In genomic region chrX:33211356-33212254, GRCh38 we compare ENCODE assay signal across 9 cellular contexts. TPM values are rescaled to one million over a fixed set of nuclear protein-coding genes. Genes with fewer than 3 reads are reported as not detected.
A peak's percentile ranks its signal among the peaks of the same experiment; 100 is the strongest.
DNase-seq lines count a peak whose midpoint lies in the region; ATAC-seq, FAIRE-seq and TF ChIP-seq lines count a peak whose summit lies in the region.
"Had no signal": no experiment of that assay in that cellular context is flagged by ENCODE, and none has a peak within 500 bp of the region (broad histone marks: within the 10 kb centered on the region; RNA-seq: fewer than 3 reads in every experiment).

Gene DMD (minus strand): TSS chrX:33211549. CDS start chrX:33211312, 237 bp downstream.

- peak within 1 kb of the TSS; percentile 40 to 70 for H3K27ac ChIP-seq in breast epithelium
- peak within 1 kb of the TSS in 1 of 2 donors; percentile 53 for H3K27ac ChIP-seq in kidney (ENCODE audit: low read depth in 2 of 2, low read length in 2 of 2)

- peak; percentile 35 for TF ChIP-seq POLR2A in breast epithelium (IDR thresholded peaks at IDR 0.05)

- H3K36me3 ChIP-seq in ES-I3 (ENCODE audit: insufficient read depth, low read length) = no peaks in the 10 kb centered on the region
- H3K36me3 ChIP-seq in breast epithelium = no peaks in the 10 kb centered on the region
- no peaks in the 10 kb centered on the region for H3K36me3 ChIP-seq in kidney (ENCODE audit: control insufficient read depth in 1 of 2, insufficient read depth in 2 of 2, low read length in 2 of 2)

- ATAC-seq in GM21528 (IDR thresholded peaks at IDR 0.05; ENCODE audit: low FRiP score, unreplicated experiment) (no peak), HG03196 (IDR thresholded peaks at IDR 0.05; ENCODE audit: unreplicated experiment) (no peak)

- intact Hi-C loops in breast epithelium (cut with DNase I; ENCODE audit: low total_unique reads) = no loop called here
- intact Hi-C loops in kidney (cut with DNase I) = no loop called here

- peak in 1 of 2 donors; percentile 75 for DNase-seq in breast epithelium (ENCODE audit: low spot score in 2 of 2)
- DNase-seq in kidney = peak; percentile 39
- DNase-seq in renal cortical epithelial cell (ENCODE audit: low read depth) = peak; percentile 0
- no peak for DNase-seq in GM03348 (ENCODE audit: low spot score)
- no peak for DNase-seq in NK-92 (lab: John Stamatoyannopoulos, UW; ENCODE audit: unreplicated experiment)
- DNase-seq: NCI-H345 had no signal

- 0 out of 2 replicates have a peak, but pooled peaks cover 11% of the 10 kb centered on the region for H3K4me1 ChIP-seq in ES-I3 (ENCODE audit: insufficient read depth, low read length)
- H3K4me1 ChIP-seq in breast epithelium = no peaks in the 10 kb centered on the region
- H3K4me1 ChIP-seq in kidney (ENCODE audit: control insufficient read depth in 1 of 2, insufficient read depth in 1 of 2, low read depth in 1 of 2, low read length in 2 of 2) = no peaks in the 10 kb centered on the region

- no peak for TF ChIP-seq CTCF in breast epithelium (IDR thresholded peaks at IDR 0.05)
- TF ChIP-seq CTCF in kidney (IDR thresholded peaks at IDR 0.05; ENCODE audit: borderline replicate concordance, extremely low read depth, insufficient read depth) = no peak

- H3K27me3 ChIP-seq in breast epithelium = peaks cover 0 to 7% of the 10 kb centered on the region in 2 donors

- peak within 1 kb of the TSS; percentile 68 for H3K9ac ChIP-seq in ES-I3 (ENCODE audit: low read depth, low read length)
- H3K9ac ChIP-seq in kidney (ENCODE audit: low read length in 2 of 2) = no peak within 1 kb of the TSS

- H3K4me3 ChIP-seq in breast epithelium = peak within 1 kb of the TSS; percentile 24 to 57 (median 43)
- peak within 1 kb of the TSS in 1 of 2 donors; percentile 43 for H3K4me3 ChIP-seq in kidney (ENCODE audit: low read length in 2 of 2)

- FAIRE-seq in kidney (lab: Jason Lieb, UNC) = peak; percentile 60

- H3K9me3 ChIP-seq in ES-I3 (ENCODE audit: control insufficient read depth, insufficient read depth, low read length) = no peaks in the 10 kb centered on the region
- no peaks in the 10 kb centered on the region for H3K9me3 ChIP-seq in breast epithelium
- no peaks in the 10 kb centered on the region for H3K9me3 ChIP-seq in kidney (ENCODE audit: control insufficient read depth in 1 of 2, low read length in 2 of 2)

RNA-seq across cellular contexts. Expression of gene DMD, which starts in this region (rescaled TPM):
- total RNA-seq in breast epithelium (100 to 1,000 TPM in 1 of 3 donors, 10 to 100 TPM in 2; 57.0 to 135 (median 65.2) TPM), kidney (17.9 TPM), renal cortical epithelial cell (1.6 and 4.0 TPM in 2 replicates)
- 4.2 TPM for polyA plus RNA-seq in kidney (ENCODE audit: insufficient read depth, low read depth, low replicate concordance)

Comparison
In these comparisons a context has a peak if more than half of its experiments do, and no peak if none do; other contexts are left out.
1. DNase-seq: peak in kidney (single experiment) and renal cortical epithelial cell (single experiment); none in GM03348 (single experiment) and NK-92 (single experiment).